Comparison of ENCODE assay signal across 17 cellular contexts in the genomic region with DNA sequence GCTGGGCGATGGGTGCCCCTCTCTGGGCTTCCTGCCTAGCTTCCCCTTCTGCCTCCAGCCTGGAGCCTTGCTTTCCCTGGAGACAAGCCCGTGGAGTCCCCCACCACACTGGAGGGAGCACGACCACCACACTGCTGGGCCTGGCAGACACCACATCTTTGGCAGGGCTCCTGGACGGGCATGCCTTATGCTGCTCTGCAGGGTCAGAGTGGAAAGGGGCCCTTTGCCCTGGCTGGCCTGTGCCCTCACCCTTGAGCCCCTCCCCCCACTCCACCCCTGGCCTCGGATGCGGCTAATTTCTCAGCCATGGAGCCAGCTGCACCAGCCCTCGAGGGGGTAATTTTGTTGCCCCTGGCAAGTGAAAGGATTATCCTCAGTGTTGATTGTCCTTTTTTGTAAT.
"Had no signal": no experiment of that assay in that cellular context is flagged by ENCODE, and none has a peak within 500 bp of the region (broad histone marks: within the 10 kb centered on the region; RNA-seq: fewer than 3 reads in every experiment).

No MANE protein-coding gene starts in this region.

- H3K27ac ChIP-seq: foreskin keratinocyte, heart left ventricle, pancreas, thyroid gland had no signal

- H3K36me3 ChIP-seq: heart left ventricle, pancreas, thyroid gland had no signal

- H3K4me3 ChIP-seq: heart left ventricle, lung, pancreas, thyroid gland had no signal

- ATAC-seq: activated CD4-positive, CD25-positive, alpha-beta regulatory T cell treated with anti-CD3 and anti-CD28 coated beads, Interleukin-2, amount 50 U/mL, for 24 hours; foreskin keratinocyte; left cardiac atrium; pancreas; stimulated activated naive B cell treated with anti-CD40 and anti-IgM and Interleukin-4, amounts not matched to agents 10 μg/mL and 1 μg/mL and 100 μg/mL, for 72 hours had no signal

- H3K9me3 ChIP-seq: heart left ventricle, pancreas, thyroid gland had no signal

- H3K4me1 Mint-ChIP-seq: naive B cell; stimulated activated naive B cell treated with anti-CD40 and anti-IgM and Interleukin-4, amounts not matched to agents 10 μg/mL and 1 μg/mL and 100 μg/mL, for 72 hours had no signal

- H3K9me3 Mint-ChIP-seq: stimulated activated naive B cell treated with anti-CD40 and anti-IgM and Interleukin-4, amounts not matched to agents 10 μg/mL and 1 μg/mL and 100 μg/mL, for 72 hours; T-helper 2 cell treated with Interferon-gamma antibody and Interleukin-4, amounts not matched to agents 5 μg/mL and 100 μg/mL, for 36 hours had no signal

- H3K36me3 Mint-ChIP-seq: naive B cell; stimulated activated naive B cell treated with anti-CD40 and anti-IgM and Interleukin-4, amounts not matched to agents 10 μg/mL and 1 μg/mL and 100 μg/mL, for 72 hours had no signal

- H3K4me1 ChIP-seq: foreskin keratinocyte, pancreas, thyroid gland had no signal

- H3K27ac Mint-ChIP-seq: naive B cell; stimulated activated naive B cell treated with anti-CD40 and anti-IgM and Interleukin-4, amounts not matched to agents 10 μg/mL and 1 μg/mL and 100 μg/mL, for 72 hours; T-helper 2 cell treated with Interferon-gamma antibody and Interleukin-4, amounts not matched to agents 5 μg/mL and 100 μg/mL, for 36 hours had no signal

- H3K4me3 Mint-ChIP-seq: stimulated activated naive B cell treated with anti-CD40 and anti-IgM and Interleukin-4, amounts not matched to agents 10 μg/mL and 1 μg/mL and 100 μg/mL, for 72 hours; T-helper 2 cell treated with Interferon-gamma antibody and Interleukin-4, amounts not matched to agents 5 μg/mL and 100 μg/mL, for 36 hours had no signal

- H3K27me3 ChIP-seq: heart left ventricle, thyroid gland had no signal

- DNase-seq: activated CD4-positive, alpha-beta T cell treated with anti-CD3 and anti-CD28 coated beads, Interleukin-2, amount 50 U/mL, for 4 hours; activated naive CD4-positive, alpha-beta T cell; activated T-cell treated with anti-CD3 and anti-CD28 coated beads for 4 hours; aorta; cerebellar nuclear complex; effector CD8-positive, alpha-beta T cell; foreskin keratinocyte; heart left ventricle; left cardiac atrium; naive B cell; pancreas; stimulated activated naive B cell treated with anti-CD40 and anti-IgM and Interleukin-4, amounts not matched to agents 10 μg/mL and 1 μg/mL and 100 μg/mL, for 72 hours; thyroid gland had no signal

- FAIRE-seq: pancreas, urothelium cell line had no signal
